19 cellular contexts compared by ENCODE assay signal in the genomic region with DNA sequence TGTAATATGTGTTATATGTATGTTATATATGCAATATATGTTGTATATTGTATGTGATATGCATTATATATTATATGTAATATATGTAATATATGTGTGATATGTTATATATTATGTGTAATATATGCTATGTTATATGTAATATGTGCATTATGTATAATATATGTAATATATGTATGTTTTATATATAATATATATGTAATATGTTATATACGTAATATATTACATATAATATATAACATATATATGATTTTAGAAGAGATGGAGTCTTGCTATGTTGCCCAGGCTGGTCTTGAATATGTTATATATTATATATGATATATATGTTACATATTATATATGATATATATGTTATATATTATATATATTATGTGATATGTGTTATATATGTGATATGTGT.
DNase-seq lines count a peak whose midpoint lies in the region; ATAC-seq, FAIRE-seq and TF ChIP-seq lines count a peak whose summit lies in the region.
"Had no signal": no experiment of that assay in that cellular context is flagged by ENCODE, and none has a peak within 500 bp of the region (broad histone marks: within the 10 kb centered on the region; RNA-seq: fewer than 3 reads in every experiment).

No MANE protein-coding gene starts in this region.

- H3K4me1 ChIP-seq in kidney (ENCODE audit: control insufficient read depth in 1 of 2, insufficient read depth in 1 of 2, low read depth in 1 of 2, low read length in 2 of 2): peaks cover 0 to 4% of the 10 kb centered on the region in 2 donors

- TF ChIP-seq CTCF in kidney (IDR thresholded peaks at IDR 0.05; ENCODE audit: borderline replicate concordance, extremely low read depth, insufficient read depth): no peak

- no peaks in the 10 kb centered on the region for H3K9me3 ChIP-seq in kidney (ENCODE audit: control insufficient read depth in 1 of 2, low read length in 2 of 2)

- DNase-seq in RCC 7860 (ENCODE audit: low spot score) (no peak), kidney (no peak), NCI-H1436 treated with DMSO at 0.1 percent for 48 hours (lab: John Stamatoyannopoulos, UW) (no peak), COLO829 (ENCODE audit: low spot score) (no peak)
- DNase-seq: C1 segment of cervical spinal cord; Calu3; CD4-positive, alpha-beta memory T cell; COR-L47; DMS53; DMS79 treated with DMSO at 0.1 percent for 48 hours; H9 had no signal

- no peaks in the 10 kb centered on the region for H3K36me3 ChIP-seq in kidney (ENCODE audit: control insufficient read depth in 1 of 2, insufficient read depth in 2 of 2, low read length in 2 of 2)

- intact Hi-C loops in kidney (cut with DNase I): no loop called here

- no peak overlapping the region for H3K4me3 ChIP-seq in kidney (ENCODE audit: low read length in 2 of 2)
- H3K4me3 ChIP-seq: GM23338 had no signal

- no peak overlapping the region for H3K9ac ChIP-seq in kidney (ENCODE audit: low read length in 2 of 2)

- no peak for ATAC-seq in HG02885 (IDR thresholded peaks at IDR 0.05; ENCODE audit: poor library complexity, unreplicated experiment)
- ATAC-seq in HG02981 (IDR thresholded peaks at IDR 0.05; ENCODE audit: unreplicated experiment): no peak
- ATAC-seq: GM23338, HCT116 had no signal

- FAIRE-seq in A204.1 (lab: Jason Lieb, UNC) (peak; percentile 92), RCC 7860 (lab: Jason Lieb, UNC) (peak; percentile 84), colon (lab: Jason Lieb, UNC) (peak; percentile 88), kidney (lab: Jason Lieb, UNC) (peak; percentile 96)
- FAIRE-seq: GM12892 had no signal

- H3K27ac ChIP-seq in kidney (ENCODE audit: low read depth in 2 of 2, low read length in 2 of 2): no peak overlapping the region
- H3K27ac ChIP-seq: 22Rv1 had no signal
